1 cellular context compared by ENCODE assay signal in genomic region chr1:9065213-9065751, GRCh38.
TF ChIP-seq lines count a peak whose summit lies in the region.

No MANE protein-coding gene starts in this region.

TF ChIP-seq in liver, 16 proteins besides CTCF, POLR2A, EP300 and RAD21:
- TF ChIP-seq REST (IDR thresholded peaks at IDR 0.05) (no peak), NR2F2 (IDR thresholded peaks at IDR 0.05) (peak; percentile 15)
TF ChIP-seq in liver: peak in this region for 1.
